9 cellular contexts compared by ENCODE assay signal in the genomic region with DNA sequence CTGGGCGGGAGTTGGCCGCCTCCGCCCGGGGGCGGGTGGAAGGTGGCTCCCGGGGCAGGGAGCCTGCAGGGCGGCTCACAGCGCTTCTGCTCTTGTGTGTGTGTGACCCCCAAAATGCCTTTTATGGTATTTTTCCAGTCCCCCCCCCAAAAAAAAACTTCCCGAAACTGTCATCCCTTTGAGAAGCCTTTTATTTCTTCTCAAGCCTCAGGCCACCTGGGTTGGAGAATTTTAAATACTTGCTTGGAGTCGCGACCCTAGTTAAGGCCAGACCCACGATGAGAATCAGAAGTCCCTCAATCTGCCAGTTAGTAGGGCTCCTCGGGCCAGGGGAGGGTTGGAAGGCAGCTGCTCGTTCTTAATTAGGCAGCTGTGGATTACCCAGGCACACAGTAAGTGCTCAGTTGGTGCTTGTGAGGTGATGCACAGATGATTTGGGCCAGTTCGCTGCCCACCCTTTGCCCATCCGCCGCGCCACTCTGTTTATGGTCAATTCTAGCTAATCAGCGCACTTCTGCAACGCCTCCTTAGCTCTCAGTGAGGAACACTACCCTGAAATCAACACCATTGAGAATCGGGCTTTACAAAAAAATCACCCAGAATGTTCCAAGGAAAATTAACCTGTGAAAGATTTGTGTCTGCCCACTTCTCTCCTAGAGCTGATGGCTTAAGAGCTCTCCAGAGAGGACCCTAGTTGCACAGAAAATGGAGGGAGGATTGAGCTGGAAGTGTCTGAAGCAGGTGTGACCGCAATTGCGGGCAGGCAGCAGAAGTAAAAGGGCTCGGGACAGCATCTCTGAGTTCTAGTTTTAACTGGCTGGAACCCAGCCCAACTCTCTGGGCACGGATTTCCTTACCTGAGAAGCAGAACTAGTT. TPM values are rescaled to one million over a fixed set of nuclear protein-coding genes. Genes with fewer than 3 reads are reported as not detected.
DNase-seq lines count a peak whose midpoint lies in the region; ATAC-seq and TF ChIP-seq lines count a peak whose summit lies in the region.
"Had no signal": no experiment of that assay in that cellular context is flagged by ENCODE, and none has a peak within 500 bp of the region (broad histone marks: within the 10 kb centered on the region; RNA-seq: fewer than 3 reads in every experiment).

No MANE protein-coding gene starts in this region.

- H3K9me3 ChIP-seq in breast epithelium, result no peaks in the 10 kb centered on the region
- no peaks in the 10 kb centered on the region for H3K9me3 ChIP-seq in lung (ENCODE audit: control insufficient read depth in 2 of 2, insufficient read depth in 1 of 2, low read length in 1 of 2)
- no peaks in the 10 kb centered on the region for H3K9me3 ChIP-seq in upper lobe of left lung

- intact Hi-C loops in breast epithelium (cut with DNase I; ENCODE audit: low total_unique reads), result no loop called here

- TF ChIP-seq CTCF in breast epithelium (IDR thresholded peaks at IDR 0.05) (no peak), lung (IDR thresholded peaks at IDR 0.05; ENCODE audit: control extremely low read depth, extremely low read depth) (no peak), upper lobe of left lung (IDR thresholded peaks at IDR 0.05) (no peak)

- H3K36me3 ChIP-seq in breast epithelium, result no peaks in the 10 kb centered on the region
- H3K36me3 ChIP-seq in lung (ENCODE audit: control insufficient read depth in 2 of 2, insufficient read depth in 2 of 2, low read length in 2 of 2), result no peaks in the 10 kb centered on the region
- no peaks in the 10 kb centered on the region for H3K36me3 ChIP-seq in upper lobe of left lung

- TF ChIP-seq EP300 in upper lobe of left lung (IDR thresholded peaks at IDR 0.05), result no peak

- TF ChIP-seq POLR2A in breast epithelium (IDR thresholded peaks at IDR 0.05), result no peak
- TF ChIP-seq POLR2A in upper lobe of left lung (IDR thresholded peaks at IDR 0.05), result no peak

- ATAC-seq in lung (ENCODE audit: insufficient read depth, low FRiP score) (no peak), upper lobe of left lung (ENCODE audit: low FRiP score in 2 of 2) (peak; percentile 8 to 27), GM21717 (IDR thresholded peaks at IDR 0.05; ENCODE audit: unreplicated experiment) (no peak)

- H3K27me3 ChIP-seq in breast epithelium (no peaks in the 10 kb centered on the region), lung (ENCODE audit: control insufficient read depth, insufficient read depth) (no peaks in the 10 kb centered on the region), upper lobe of left lung (peaks cover 0 to 12% (median 4%) of the 10 kb centered on the region in 4 donors)

- peak; percentile 31 for DNase-seq in DMS53 (lab: John Stamatoyannopoulos, UW)
- DNase-seq in DMS53 treated with DMSO at 0.1 percent for 48 hours (lab: John Stamatoyannopoulos, UW; ENCODE audit: unreplicated experiment), result no peak
- peak; percentile 37 for DNase-seq in NCI-H1105 (lab: John Stamatoyannopoulos, UW)
- DNase-seq in breast epithelium (ENCODE audit: low spot score in 2 of 2), result no peak
- no peak for DNase-seq in lung (ENCODE audit: low spot score)
- DNase-seq in upper lobe of left lung, result no peak
- no peak for DNase-seq in mesenteric fat pad (ENCODE audit: low spot score)

- H3K4me1 ChIP-seq in breast epithelium (peaks cover 0 to 4% of the 10 kb centered on the region in 2 donors), lung (ENCODE audit: control insufficient read depth in 2 of 2, insufficient read depth in 2 of 2, low read length in 2 of 2) (peaks cover 0 to 9% of the 10 kb centered on the region in 2 donors), upper lobe of left lung (peaks cover 17 to 32% (median 23%) of the 10 kb centered on the region in 4 donors)

- H3K4me3 ChIP-seq in breast epithelium, result peak overlapping the region; percentile 78 to 83 (median 81)
- peak overlapping the region; percentile 76 for H3K4me3 ChIP-seq in lung
- peak overlapping the region; percentile 56 to 75 (median 66) for H3K4me3 ChIP-seq in upper lobe of left lung

- 6 to 8% methylated on average over 23 to 25 of the region's 25 CpGs for WGBS in lung, 2 donors
- WGBS in upper lobe of left lung, 2 donors, result 7 to 9% methylated on average over 18 to 25 of the region's 25 CpGs

- H3K27ac ChIP-seq in breast epithelium (peak overlapping the region in 1 of 2 donors; percentile 25), lung (ENCODE audit: low read depth in 1 of 2, low read length in 1 of 2) (no peak overlapping the region), upper lobe of left lung (peak overlapping the region in 2 of 4 donors; percentile 27 to 44)
- H3K27ac ChIP-seq: 22Rv1 had no signal

RNA-seq across cellular contexts. Expression of gene SCD5, which starts 0.6 kb away (rescaled TPM):
- total RNA-seq in breast epithelium (10 to 100 TPM in 2 of 3 donors, 1 to 10 TPM in 1; 9.8 to 17.0 (median 14.7) TPM), lung (10 to 100 TPM; 21.4 to 22.6 TPM), upper lobe of left lung (10 to 100 TPM; 17.8 to 40.3 (median 25.3) TPM), mesenteric fat pad (4.7 TPM)
- 1 to 10 TPM; 5.0 to 6.2 TPM for polyA plus RNA-seq in lung

Comparison
In these comparisons a context has a peak if more than half of its experiments do, and no peak if none do; other contexts are left out.
1. DNase-seq: peak in DMS53 (single experiment) and NCI-H1105 (single experiment); none in DMS53 treated with DMSO at 0.1 percent for 48 hours (single experiment), breast epithelium (0 of 2), lung (single experiment), upper lobe of left lung (0 of 2) and mesenteric fat pad (single experiment).
2. ATAC-seq: peak in upper lobe of left lung (2 of 2); none in lung (single experiment) and GM21717 (single experiment).
3. Peak in every context shown above with its lines, with median percentiles within 50 percentile points of each other: H3K4me3 ChIP-seq.